Comparison of ENCODE assay signal across 23 cellular contexts in genomic region chr1:18989176-18989799, GRCh38.
"Had no signal": no experiment of that assay in that cellular context is flagged by ENCODE, and none has a peak within 500 bp of the region (broad histone marks: within the 10 kb centered on the region; RNA-seq: fewer than 3 reads in every experiment).

No MANE protein-coding gene starts in this region.

- H3K27ac ChIP-seq: gastroesophageal sphincter, hepatocyte, ovary, prostate gland, stomach, thyroid gland, upper lobe of left lung, WERI-Rb-1 had no signal

- H3K36me3 ChIP-seq: gastroesophageal sphincter, ovary, prostate gland, stomach, thyroid gland, upper lobe of left lung, WERI-Rb-1 had no signal

- ATAC-seq: activated naive CD4-positive, alpha-beta T cell treated with anti-CD3 and anti-CD28 coated beads, Interleukin-2, amount 50 U/mL, for 72 hours; activated T-cell treated with anti-CD3 and anti-CD28 coated beads, Interleukin-2, amount 50 U/mL, for 4 hours; activated T-helper 17 cell treated with anti-CD3 and anti-CD28 coated beads, Interleukin-2, amount 50 U/mL, for 72 hours; gastroesophageal sphincter; left colon; stimulated activated naive B cell treated with anti-CD40 and anti-IgM and Interleukin-4, amounts not matched to agents 10 μg/mL and 1 μg/mL and 100 μg/mL, for 72 hours had no signal

- H3K4me1 ChIP-seq: gastroesophageal sphincter, prostate gland, stomach, upper lobe of left lung had no signal

- H3K27me3 ChIP-seq: hepatocyte, ovary, thyroid gland, upper lobe of left lung had no signal

- H3K4me3 ChIP-seq: gastroesophageal sphincter, hepatocyte, ovary, prostate gland, smooth muscle cell, stomach, thyroid gland, upper lobe of left lung had no signal

- DNase-seq: activated CD4-positive, alpha-beta memory T cell treated with anti-CD3 and anti-CD28 coated beads for 36 hours; activated CD4-positive, alpha-beta T cell treated with anti-CD3 and anti-CD28 coated beads, Interleukin-2, amount 10 ng/mL, durations not matched to agents 24 days and 14 days; activated CD4-positive, CD25-positive, alpha-beta regulatory T cell treated with anti-CD3 and anti-CD28 coated beads, Interleukin-2, amount 50 U/mL, for 72 hours; activated naive CD4-positive, alpha-beta T cell; activated T-cell treated with anti-CD3 and anti-CD28 coated beads, Interleukin-2, amount 50 U/mL, for 4 hours; anterior cingulate cortex; effector CD8-positive, alpha-beta T cell; left colon; mammary epithelial cell; ovary; stimulated activated CD4-positive, alpha-beta T cell treated with anti-CD3 and anti-CD28 coated beads, Interleukin-15, amount 100 ng/mL, for 24 hours; stimulated activated naive B cell treated with anti-CD40 and anti-IgM and Interleukin-4, amounts not matched to agents 10 μg/mL and 1 μg/mL and 100 μg/mL, for 72 hours; stomach; T-helper 9 cell; thyroid gland; WERI-Rb-1 had no signal

- H3K9me3 ChIP-seq: gastroesophageal sphincter, ovary, prostate gland, stomach, thyroid gland, upper lobe of left lung had no signal

- H3K4me2 ChIP-seq: hepatocyte, smooth muscle cell had no signal
